In the genomic region with DNA sequence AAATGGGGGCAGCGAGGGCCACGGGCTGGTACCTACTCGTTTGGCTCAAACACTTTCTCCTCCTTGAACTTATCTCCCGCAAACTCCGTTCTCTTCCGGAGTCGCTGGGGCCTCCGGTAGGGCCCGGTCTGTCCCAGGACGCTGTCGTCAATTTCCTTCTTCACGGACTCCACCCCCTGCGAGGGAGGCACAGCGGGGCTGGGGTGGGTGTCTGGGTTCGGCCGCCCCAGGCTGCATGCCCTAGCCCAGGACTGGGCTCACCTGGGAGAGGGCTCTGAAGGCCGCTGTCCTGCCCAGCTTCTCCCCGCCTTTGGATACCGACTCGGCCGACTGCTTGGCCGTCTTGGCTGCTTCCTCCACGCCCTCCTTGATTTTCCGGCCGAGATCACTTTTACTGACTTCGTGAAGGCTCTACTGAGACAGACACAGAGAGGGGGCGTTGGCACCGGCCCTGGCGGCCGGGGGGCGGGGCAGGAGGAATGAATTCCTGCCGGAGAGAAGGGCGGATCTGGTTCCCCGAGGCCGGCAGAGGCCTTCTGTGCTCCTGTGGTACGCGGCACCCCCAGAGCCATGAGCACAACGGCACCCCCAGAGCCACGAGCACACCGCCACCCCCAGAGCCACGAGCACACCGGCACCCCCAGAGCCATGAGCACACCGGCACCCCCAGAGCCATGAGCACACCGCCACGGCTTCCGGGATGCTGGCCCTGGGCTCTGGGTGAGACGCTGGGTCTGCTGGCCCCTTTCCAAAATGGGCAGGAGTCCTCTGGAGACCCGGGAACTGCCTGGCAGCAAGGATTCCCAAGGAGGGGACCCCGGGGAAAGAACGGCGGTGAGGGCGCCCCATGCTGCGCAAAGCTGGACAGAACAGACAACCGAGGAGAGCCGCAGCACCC, we compare ENCODE assay signal across 17 cellular contexts. TPM values are rescaled to one million over a fixed set of nuclear protein-coding genes. Genes with fewer than 3 reads are reported as not detected.
DNase-seq lines count a peak whose midpoint lies in the region; ATAC-seq and TF ChIP-seq lines count a peak whose summit lies in the region.
"Had no signal": no experiment of that assay in that cellular context is flagged by ENCODE, and none has a peak within 500 bp of the region (broad histone marks: within the 10 kb centered on the region; RNA-seq: fewer than 3 reads in every experiment).

No MANE protein-coding gene starts in this region.

- H3K27ac ChIP-seq in right atrium auricular region (no peak overlapping the region), esophagus muscularis mucosa (replicated peaks in 1 of 4) (peak overlapping the region; percentile 91 to 96 (median 94))
- H3K27ac ChIP-seq: SJCRH30 had no signal

- ATAC-seq in left ventricle myocardium superior (no peak), mucosa of descending colon (peak; percentile 60), GM19455 (IDR thresholded peaks at IDR 0.05; ENCODE audit: unreplicated experiment) (no peak), GM18498 (IDR thresholded peaks at IDR 0.05; ENCODE audit: unreplicated experiment) (no peak)

- POLR2A ChIA-PET in HEK293T (lab: Yijun Ruan, JAX): no interaction called here

- no peaks in the 10 kb centered on the region for H3K27me3 ChIP-seq in right atrium auricular region
- H3K27me3 ChIP-seq in esophagus muscularis mucosa: no peaks in the 10 kb centered on the region
- H3K27me3 ChIP-seq: SJCRH30 had no signal

- CTCF ChIA-PET in HEK293T (lab: Yijun Ruan, JAX): no interaction called here

- no peaks in the 10 kb centered on the region for H3K9me3 ChIP-seq in right atrium auricular region
- H3K9me3 ChIP-seq in esophagus muscularis mucosa: no peaks in the 10 kb centered on the region
- H3K9me3 ChIP-seq in mucosa of descending colon: no peaks in the 10 kb centered on the region
- H3K9me3 ChIP-seq: SJCRH30 had no signal

- TF ChIP-seq EP300 in esophagus muscularis mucosa (IDR thresholded peaks at IDR 0.05): no peak

- intact Hi-C loops in left ventricle myocardium superior (cut with micrococcal nuclease): no loop called here
- intact Hi-C loops in esophagus muscularis mucosa (cut with DNase I): no loop called here
- intact Hi-C loops in mucosa of descending colon (cut with DNase I, micrococcal nuclease): no loop called here

- H3K36me3 ChIP-seq in right atrium auricular region (peaks cover 85% of the 10 kb centered on the region), esophagus muscularis mucosa (peaks cover 62 to 89% (median 85%) of the 10 kb centered on the region in 4 donors), mucosa of descending colon (ENCODE audit: low read depth) (no peaks in the 10 kb centered on the region)

- TF ChIP-seq CTCF in right atrium auricular region (IDR thresholded peaks at IDR 0.05) (no peak), esophagus muscularis mucosa (IDR thresholded peaks at IDR 0.05) (no peak), mucosa of descending colon (IDR thresholded peaks at IDR 0.05) (no peak)

- H3K4me3 ChIP-seq in right atrium auricular region: no peak overlapping the region
- H3K4me3 ChIP-seq in esophagus muscularis mucosa: no peak overlapping the region
- H3K4me3 ChIP-seq in mucosa of descending colon: no peak overlapping the region
- H3K4me3 ChIP-seq: SJCRH30 had no signal

- DNase-seq in left ventricle myocardium superior (peak; percentile 34), right atrium auricular region (ENCODE audit: low spot score) (no peak), esophagus muscularis mucosa (ENCODE audit: extremely low spot score) (no peak), mucosa of descending colon (peak in 1 of 3 donors; percentile 57), HEK293T (ENCODE audit: extremely low spot score) (no peak), NCI-H1930 (lab: John Stamatoyannopoulos, UW) (no peak)
- DNase-seq: EL, GF-D8, KG1, NCI-H1092 treated with DMSO at 0.1 percent for 48 hours, NCI-H1436 treated with DMSO at 0.1 percent for 48 hours, NCI-H2029 treated with DMSO at 0.1 percent for 48 hours, NCI-H524 treated with DMSO at 0.1 percent for 48 hours, SJCRH30 had no signal

- WGBS in esophagus muscularis mucosa: 93% methylated on average over 29 of the region's 55 CpGs

- no peak for TF ChIP-seq POLR2A in esophagus muscularis mucosa (IDR thresholded peaks at IDR 0.05; ENCODE audit: low read depth)

- peaks cover 0 to 9% of the 10 kb centered on the region in 2 donors for H3K4me1 ChIP-seq in right atrium auricular region
- H3K4me1 ChIP-seq in esophagus muscularis mucosa: peaks cover 13 to 55% (median 45%) of the 10 kb centered on the region in 4 donors
- peaks cover 3% of the 10 kb centered on the region for H3K4me1 ChIP-seq in mucosa of descending colon (ENCODE audit: low read depth)

TF ChIP-seq in HEK293T, 16 proteins besides CTCF, POLR2A, EP300 and RAD21:
- TF ChIP-seq FOXK2 (IDR thresholded peaks at IDR 0.05) (no peak), ELF4 (IDR thresholded peaks at IDR 0.05) (no peak), ZNF384 (IDR thresholded peaks at IDR 0.05) (no peak), NFRKB (IDR thresholded peaks at IDR 0.05) (no peak), TARDBP (IDR thresholded peaks at IDR 0.05) (no peak), ARNT (IDR thresholded peaks at IDR 0.05) (no peak), BHLHE40 (IDR thresholded peaks at IDR 0.05; ENCODE audit: borderline replicate concordance) (no peak), LEF1 (IDR thresholded peaks at IDR 0.05; ENCODE audit: borderline replicate concordance) (no peak), HDGF (IDR thresholded peaks at IDR 0.05; ENCODE audit: borderline replicate concordance) (no peak), SP1 (IDR thresholded peaks at IDR 0.05) (no peak), FOXM1 (IDR thresholded peaks at IDR 0.05; ENCODE audit: borderline replicate concordance) (no peak), CTBP1 (IDR thresholded peaks at IDR 0.05; ENCODE audit: borderline replicate concordance) (no peak), SUZ12 (IDR thresholded peaks at IDR 0.05) (no peak), L3MBTL2 (conservative IDR thresholded peaks at IDR 0.05) (no peak), FOXA1 (IDR thresholded peaks at IDR 0.05) (no peak)
- TF ChIP-seq, protein P1, sequence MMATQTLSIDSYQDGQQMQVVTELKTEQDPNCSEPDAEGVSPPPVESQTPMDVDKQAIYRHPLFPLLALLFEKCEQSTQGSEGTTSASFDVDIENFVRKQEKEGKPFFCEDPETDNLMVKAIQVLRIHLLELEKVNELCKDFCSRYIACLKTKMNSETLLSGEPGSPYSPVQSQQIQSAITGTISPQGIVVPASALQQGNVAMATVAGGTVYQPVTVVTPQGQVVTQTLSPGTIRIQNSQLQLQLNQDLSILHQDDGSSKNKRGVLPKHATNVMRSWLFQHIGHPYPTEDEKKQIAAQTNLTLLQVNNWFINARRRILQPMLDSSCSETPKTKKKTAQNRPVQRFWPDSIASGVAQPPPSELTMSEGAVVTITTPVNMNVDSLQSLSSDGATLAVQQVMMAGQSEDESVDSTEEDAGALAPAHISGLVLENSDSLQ (IDR thresholded peaks at IDR 0.05): no peak

RNA-seq across cellular contexts. Expression of a gene that starts 8.1 kb away (rescaled TPM):
- total RNA-seq in left ventricle myocardium superior (0.20 TPM), right atrium auricular region (1 to 10 TPM; 1.7 to 4.2 TPM), esophagus muscularis mucosa (10 to 100 TPM; 28.7 to 59.4 (median 49.2) TPM), mucosa of descending colon (10 to 100 TPM in 1 of 3 donors, 1 to 10 TPM in 1, under 1 TPM in 1; 0.69 to 28.3 (median 1.9) TPM)
- total RNA-seq: B cell had no signal

RNA-seq across cellular contexts. Expression of a gene that starts 9.4 kb away (rescaled TPM):
- total RNA-seq in left ventricle myocardium superior (115 TPM), right atrium auricular region (10 to 100 TPM; 49.1 to 64.1 TPM), esophagus muscularis mucosa (100 to 1,000 TPM in 1 of 4 donors, 10 to 100 TPM in 3; 61.6 to 111 (median 98.5) TPM), mucosa of descending colon (10 to 100 TPM; 55.5 to 80.4 (median 63.4) TPM)

RNA-seq across cellular contexts. Expression of a gene that starts 13.9 kb away (rescaled TPM):
- 9.7 TPM for total RNA-seq in left ventricle myocardium superior
- total RNA-seq in right atrium auricular region: 10 to 100 TPM; 14.1 to 16.5 TPM
- 10 to 100 TPM; 32.4 to 47.2 (median 35.0) TPM for total RNA-seq in esophagus muscularis mucosa
- total RNA-seq in mucosa of descending colon: 10 to 100 TPM; 10.7 to 22.1 (median 14.7) TPM

RNA-seq across cellular contexts. Expression of a gene that starts 19.4 kb away (rescaled TPM):
- total RNA-seq in left ventricle myocardium superior: 11.4 TPM
- 10 to 100 TPM; 22.1 to 26.7 TPM for total RNA-seq in right atrium auricular region
- total RNA-seq in esophagus muscularis mucosa: 1 to 10 TPM; 2.2 to 8.3 (median 6.1) TPM
- total RNA-seq in mucosa of descending colon: under 1 TPM in 1 of 3 donors, not detected in 2; 0.79 TPM
- total RNA-seq: SJCRH30 had no signal

RNA-seq across cellular contexts. Expression of a gene that starts 30.4 kb away (rescaled TPM):
- total RNA-seq in left ventricle myocardium superior (30.4 TPM), right atrium auricular region (10 to 100 TPM; 12.0 to 14.4 TPM), esophagus muscularis mucosa (10 to 100 TPM; 17.2 to 31.9 (median 24.5) TPM), mucosa of descending colon (10 to 100 TPM; 31.5 to 49.2 (median 41.7) TPM)

Comparison
In these comparisons a context has a peak if more than half of its experiments do, and no peak if none do; other contexts are left out.
1. H3K27ac ChIP-seq: peak in esophagus muscularis mucosa (4 of 4); none in right atrium auricular region (0 of 2).